2 cellular contexts compared by ENCODE assay signal in the genomic region with DNA sequence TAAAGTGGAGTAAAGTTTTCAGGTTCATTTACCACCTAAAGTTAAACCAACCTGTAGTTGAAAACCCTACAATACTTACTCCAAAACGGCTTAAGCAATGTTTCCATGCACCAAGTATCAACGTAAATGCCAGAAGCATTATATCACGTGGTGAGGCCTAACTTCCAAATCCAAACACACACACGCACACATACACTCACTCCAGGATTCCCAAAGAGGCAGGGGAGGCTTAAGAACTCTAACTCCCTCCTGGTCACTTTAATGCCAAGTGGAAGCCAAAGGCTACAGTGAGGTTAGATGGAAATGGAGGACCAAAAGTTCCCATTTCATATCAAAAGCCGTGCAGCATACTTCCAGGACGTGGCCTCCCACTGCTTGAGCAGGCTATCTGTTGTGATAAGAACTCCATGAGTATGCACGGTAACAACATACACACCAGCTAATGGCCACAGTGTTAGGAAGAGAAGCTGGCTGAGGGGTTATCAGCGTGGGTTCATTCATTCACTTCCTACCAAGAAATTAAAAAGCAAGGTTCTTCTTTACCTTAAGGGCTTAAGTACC.
TF ChIP-seq lines count a peak whose summit lies in the region.

No MANE protein-coding gene starts in this region.

TF ChIP-seq in HEK293, 187 proteins besides CTCF, POLR2A, EP300 and RAD21 (continued from another document):
- TF ChIP-seq, protein P1, sequence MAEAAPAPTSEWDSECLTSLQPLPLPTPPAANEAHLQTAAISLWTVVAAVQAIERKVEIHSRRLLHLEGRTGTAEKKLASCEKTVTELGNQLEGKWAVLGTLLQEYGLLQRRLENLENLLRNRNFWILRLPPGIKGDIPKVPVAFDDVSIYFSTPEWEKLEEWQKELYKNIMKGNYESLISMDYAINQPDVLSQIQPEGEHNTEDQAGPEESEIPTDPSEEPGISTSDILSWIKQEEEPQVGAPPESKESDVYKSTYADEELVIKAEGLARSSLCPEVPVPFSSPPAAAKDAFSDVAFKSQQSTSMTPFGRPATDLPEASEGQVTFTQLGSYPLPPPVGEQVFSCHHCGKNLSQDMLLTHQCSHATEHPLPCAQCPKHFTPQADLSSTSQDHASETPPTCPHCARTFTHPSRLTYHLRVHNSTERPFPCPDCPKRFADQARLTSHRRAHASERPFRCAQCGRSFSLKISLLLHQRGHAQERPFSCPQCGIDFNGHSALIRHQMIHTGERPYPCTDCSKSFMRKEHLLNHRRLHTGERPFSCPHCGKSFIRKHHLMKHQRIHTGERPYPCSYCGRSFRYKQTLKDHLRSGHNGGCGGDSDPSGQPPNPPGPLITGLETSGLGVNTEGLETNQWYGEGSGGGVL (tag by site-specific recombination; IDR thresholded peaks at IDR 0.05): peak; percentile 48
- TF ChIP-seq IKZF3 (tag by site-specific recombination; IDR thresholded peaks at IDR 0.05) (0 out of 2 replicates have a peak, but pooled peaks have one; percentile 15), TRIM28 (IDR thresholded peaks at IDR 0.05; ENCODE audit: borderline replicate concordance, low read length) (0 out of 2 replicates have a peak, but pooled peaks have one; percentile 33), WT1 (tag by site-specific recombination; IDR thresholded peaks at IDR 0.05) (0 out of 2 replicates have a peak, but pooled peaks have one; percentile 18), ZBTB44 (tag by site-specific recombination; IDR thresholded peaks at IDR 0.05) (no peak)

TF ChIP-seq in WTC11, 78 proteins besides CTCF, POLR2A, EP300 and RAD21 (continued from another document):
- TF ChIP-seq, protein P2, sequence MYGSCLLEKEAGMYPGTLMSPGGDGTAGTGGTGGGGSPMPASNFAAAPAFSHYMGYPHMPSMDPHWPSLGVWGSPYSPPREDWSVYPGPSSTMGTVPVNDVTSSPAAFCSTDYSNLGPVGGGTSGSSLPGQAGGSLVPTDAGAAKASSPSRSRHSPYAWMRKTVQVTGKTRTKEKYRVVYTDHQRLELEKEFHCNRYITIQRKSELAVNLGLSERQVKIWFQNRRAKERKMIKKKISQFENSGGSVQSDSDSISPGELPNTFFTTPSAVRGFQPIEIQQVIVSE (CRISPR knock-in tag; IDR thresholded peaks at IDR 0.05; ENCODE audit: borderline replicate concordance): no peak
- no peak for TF ChIP-seq CREB1 (CRISPR knock-in tag; IDR thresholded peaks at IDR 0.05)
- no peak for TF ChIP-seq CBFB (CRISPR knock-in tag; IDR thresholded peaks at IDR 0.05; ENCODE audit: low read depth)
- no peak for TF ChIP-seq SMAD4 (CRISPR knock-in tag; IDR thresholded peaks at IDR 0.05)
- no peak for TF ChIP-seq FOXK1 (CRISPR knock-in tag; IDR thresholded peaks at IDR 0.05)
- TF ChIP-seq IRF2 (CRISPR knock-in tag; IDR thresholded peaks at IDR 0.05; ENCODE audit: borderline replicate concordance, low read depth): no peak
- no peak for TF ChIP-seq ZNF317 (CRISPR knock-in tag; IDR thresholded peaks at IDR 0.05; ENCODE audit: borderline replicate concordance, low read depth)
- TF ChIP-seq ZNF219 (CRISPR knock-in tag; IDR thresholded peaks at IDR 0.05; ENCODE audit: borderline replicate concordance): no peak
- TF ChIP-seq PREB (CRISPR knock-in tag; IDR thresholded peaks at IDR 0.05; ENCODE audit: borderline replicate concordance): no peak
- no peak for TF ChIP-seq ZNF263 (CRISPR knock-in tag; IDR thresholded peaks at IDR 0.05; ENCODE audit: low read depth)
TF ChIP-seq in WTC11: peak in this region for 0.
